Comparison of ENCODE assay signal across 12 cellular contexts in genomic region chr6:14228571-14228970, GRCh38.
DNase-seq lines count a peak whose midpoint lies in the region; ATAC-seq, FAIRE-seq and TF ChIP-seq lines count a peak whose summit lies in the region.
"Had no signal": no experiment of that assay in that cellular context is flagged by ENCODE, and none has a peak within 500 bp of the region (broad histone marks: within the 10 kb centered on the region; RNA-seq: fewer than 3 reads in every experiment).

No MANE protein-coding gene starts in this region.

- peaks cover 0 to 2% (median 0%) of the 10 kb centered on the region in 9 donors for H3K9me3 Mint-ChIP-seq in naive thymus-derived CD8-positive, alpha-beta T cell
- peaks cover 15% of the 10 kb centered on the region for H3K9me3 Mint-ChIP-seq in activated T-helper 1 cell treated with anti-CD3 and anti-CD28 coated beads, Interleukin-12 subunit alpha, Interleukin-12 subunit beta, Interleukin-2, Interleukin-4 antibody, amounts not matched to agents 30 ng/mL and 10 ng/mL and 1 ng/mL, durations not matched to agents 14 hours and 24 hours and 36 hours

- H3K27me3 Mint-ChIP-seq in naive thymus-derived CD8-positive, alpha-beta T cell = peaks cover 0 to 3% (median 0%) of the 10 kb centered on the region in 5 donors
- H3K27me3 Mint-ChIP-seq in activated T-helper 1 cell treated with anti-CD3 and anti-CD28 coated beads, Interleukin-12 subunit alpha, Interleukin-12 subunit beta, Interleukin-2, Interleukin-4 antibody, amounts not matched to agents 30 ng/mL and 10 ng/mL and 1 ng/mL, durations not matched to agents 14 hours and 24 hours and 36 hours (ENCODE audit: insufficient read depth) = peaks cover 1% of the 10 kb centered on the region

- peak; percentile 28 for FAIRE-seq in GM12891 (lab: Jason Lieb, UNC)

- TF ChIP-seq CTCF in AG10803 (conservative IDR thresholded peaks at IDR 0.05; ENCODE audit: low read length) = no peak

- intact Hi-C loops in activated T-helper 1 cell treated with anti-CD3 and anti-CD28 coated beads, Interleukin-12 subunit alpha, Interleukin-12 subunit beta, Interleukin-2, Interleukin-4 antibody, amounts not matched to agents 30 ng/mL and 10 ng/mL and 1 ng/mL, durations not matched to agents 14 hours and 24 hours and 36 hours (cut with micrococcal nuclease) = no loop called here

- H3K36me3 Mint-ChIP-seq in naive thymus-derived CD8-positive, alpha-beta T cell = peaks cover 0 to 7% (median 0%) of the 10 kb centered on the region in 3 donors
- H3K36me3 Mint-ChIP-seq in activated T-helper 1 cell treated with anti-CD3 and anti-CD28 coated beads, Interleukin-12 subunit alpha, Interleukin-12 subunit beta, Interleukin-2, Interleukin-4 antibody, amounts not matched to agents 30 ng/mL and 10 ng/mL and 1 ng/mL, durations not matched to agents 14 hours and 24 hours and 36 hours (ENCODE audit: low read depth) = peaks cover 5% of the 10 kb centered on the region
- H3K36me3 Mint-ChIP-seq: brain had no signal

- no peak for TF ChIP-seq POLR2A in GM12891 (IDR thresholded peaks at IDR 0.05; ENCODE audit: low read depth, low read length)

- H3K4me3 Mint-ChIP-seq in naive thymus-derived CD8-positive, alpha-beta T cell = peak overlapping the region in 2 of 10 donors; percentile 18 to 53
- no peak overlapping the region for H3K4me3 Mint-ChIP-seq in activated T-helper 1 cell treated with anti-CD3 and anti-CD28 coated beads, Interleukin-12 subunit alpha, Interleukin-12 subunit beta, Interleukin-2, Interleukin-4 antibody, amounts not matched to agents 30 ng/mL and 10 ng/mL and 1 ng/mL, durations not matched to agents 14 hours and 24 hours and 36 hours
- H3K4me3 Mint-ChIP-seq: brain, WTC11 had no signal

- ATAC-seq in naive thymus-derived CD8-positive, alpha-beta T cell = peak; percentile 82 to 90
- no peak for ATAC-seq in GM21381 (IDR thresholded peaks at IDR 0.05; ENCODE audit: unreplicated experiment)
- ATAC-seq: WTC11 had no signal

- peak; percentile 79 for DNase-seq in AG10803 (ENCODE audit: low read depth)
- DNase-seq in GM12891 (ENCODE audit: insufficient read length, low spot score) = no peak
- DNase-seq in activated T-cell treated with anti-CD3 and anti-CD28 coated beads for 48 hours (ENCODE audit: low read depth) = peak; percentile 55
- DNase-seq in naive thymus-derived CD8-positive, alpha-beta T cell = peak in 7 of 10 donors; percentile 3 to 54 (median 23)
- DNase-seq in middle frontal gyrus (ENCODE audit: extremely low spot score, low spot score) = no peak
- DNase-seq in activated T-helper 1 cell treated with anti-CD3 and anti-CD28 coated beads, Interleukin-12 subunit alpha, Interleukin-12 subunit beta, Interleukin-2, Interleukin-4 antibody, amounts not matched to agents 30 ng/mL and 10 ng/mL and 1 ng/mL, durations not matched to agents 14 hours and 24 hours and 36 hours (ENCODE audit: low spot score) = no peak
- DNase-seq in Kasumi-1 (lab: John Stamatoyannopoulos, UW) = no peak
- DNase-seq: SHP77 had no signal

- H3K4me3 ChIP-seq in AG10803 (ENCODE audit: low read length) = no peak overlapping the region
- H3K4me3 ChIP-seq: esophagus muscularis mucosa had no signal

- H3K27ac Mint-ChIP-seq in naive thymus-derived CD8-positive, alpha-beta T cell = peak overlapping the region in 3 of 10 donors; percentile 18 to 29 (median 20)
- no peak overlapping the region for H3K27ac Mint-ChIP-seq in activated T-helper 1 cell treated with anti-CD3 and anti-CD28 coated beads, Interleukin-12 subunit alpha, Interleukin-12 subunit beta, Interleukin-2, Interleukin-4 antibody, amounts not matched to agents 30 ng/mL and 10 ng/mL and 1 ng/mL, durations not matched to agents 14 hours and 24 hours and 36 hours
- H3K27ac Mint-ChIP-seq: brain, WTC11 had no signal

- POLR2A ChIA-PET in naive thymus-derived CD8-positive, alpha-beta T cell (lab: Charles Lee) = no interaction called here

- peaks cover 12 to 43% (median 24%) of the 10 kb centered on the region in 4 donors for H3K4me1 Mint-ChIP-seq in naive thymus-derived CD8-positive, alpha-beta T cell
- H3K4me1 Mint-ChIP-seq in activated T-helper 1 cell treated with anti-CD3 and anti-CD28 coated beads, Interleukin-12 subunit alpha, Interleukin-12 subunit beta, Interleukin-2, Interleukin-4 antibody, amounts not matched to agents 30 ng/mL and 10 ng/mL and 1 ng/mL, durations not matched to agents 14 hours and 24 hours and 36 hours (ENCODE audit: low read depth) = peaks cover 16% of the 10 kb centered on the region
- H3K4me1 Mint-ChIP-seq: brain, WTC11 had no signal

TF ChIP-seq in GM12891, 5 proteins besides CTCF, POLR2A, EP300 and RAD21:
- TF ChIP-seq PAX5 (IDR thresholded peaks at IDR 0.05; ENCODE audit: insufficient read depth, low read length, severe bottlenecking) (no peak), POU2F2 (IDR thresholded peaks at IDR 0.05; ENCODE audit: low read depth, low read length) (no peak), POLR2AphosphoS5 (IDR thresholded peaks at IDR 0.05; ENCODE audit: low read depth, low read length) (no peak), SPI1 (IDR thresholded peaks at IDR 0.05; ENCODE audit: low read depth, low read length) (no peak), TAF1 (IDR thresholded peaks at IDR 0.05; ENCODE audit: low read depth, low read length) (no peak)

Comparison
In these comparisons a context has a peak if more than half of its experiments do, and no peak if none do; other contexts are left out.
1. DNase-seq: peak in AG10803 (single experiment), activated T-cell treated with anti-CD3 and anti-CD28 coated beads for 48 hours (single experiment) and naive thymus-derived CD8-positive, alpha-beta T cell (7 of 10); none in GM12891 (single experiment), middle frontal gyrus (single experiment), activated T-helper 1 cell treated with anti-CD3 and anti-CD28 coated beads, Interleukin-12 subunit alpha, Interleukin-12 subunit beta, Interleukin-2, Interleukin-4 antibody, amounts not matched to agents 30 ng/mL and 10 ng/mL and 1 ng/mL, durations not matched to agents 14 hours and 24 hours and 36 hours (single experiment) and Kasumi-1 (0 of 2).